ENCODE assay signal across 26 cellular contexts in the genomic region with DNA sequence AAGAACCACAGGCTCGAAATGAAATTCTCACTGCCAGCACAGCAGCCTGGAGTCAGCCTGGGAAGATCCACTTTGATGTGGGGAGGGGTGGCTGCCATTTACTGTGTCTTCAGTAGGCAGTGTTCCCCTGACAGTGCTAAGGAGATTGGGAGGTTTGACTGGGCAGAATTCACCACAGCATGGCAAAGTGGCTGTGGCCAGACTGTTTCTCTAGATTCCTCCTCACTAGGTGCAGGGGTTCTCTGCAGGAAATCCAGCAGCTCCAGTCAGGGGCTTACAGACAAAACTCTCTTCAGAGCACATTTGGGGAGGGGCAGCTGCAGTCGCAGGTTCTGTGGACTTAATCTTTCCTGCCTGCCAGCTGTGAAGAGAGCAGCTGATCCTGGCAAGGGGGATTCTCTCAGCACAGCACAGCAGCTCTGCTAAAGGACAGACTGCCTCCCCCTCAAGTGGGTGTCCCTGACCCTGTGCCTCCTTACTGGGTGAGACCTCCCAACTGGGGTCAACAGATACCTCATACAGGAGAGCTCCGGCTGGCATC.
"Had no signal": no experiment of that assay in that cellular context is flagged by ENCODE, and none has a peak within 500 bp of the region (broad histone marks: within the 10 kb centered on the region; RNA-seq: fewer than 3 reads in every experiment).

No MANE protein-coding gene starts in this region.

- H3K27me3 ChIP-seq: esophagus squamous epithelium, heart right ventricle, right atrium auricular region, suprapubic skin, transverse colon, upper lobe of right lung, uterus had no signal

- ATAC-seq: heart right ventricle; left ventricle myocardium superior; lower lobe of right lung; natural killer cell; sciatic nerve; stimulated activated naive CD8-positive, alpha-beta T cell treated with anti-CD3 and anti-CD28 coated beads, Interleukin-15, amount 100 ng/mL, for 72 hours; upper lobe of right lung had no signal

- H3K36me3 ChIP-seq: esophagus squamous epithelium, heart right ventricle, lower lobe of right lung, prostate gland, right atrium auricular region, suprapubic skin, transverse colon, upper lobe of right lung, uterus had no signal

- H3K4me1 Mint-ChIP-seq: natural killer cell; neural crest cell; stimulated activated naive CD8-positive, alpha-beta T cell treated with anti-CD3 and anti-CD28 coated beads, Interleukin-15, amount 100 ng/mL, for 72 hours had no signal

- DNase-seq: effector memory CD4-positive, alpha-beta T cell; erythroblast; esophagus squamous epithelium; foreskin melanocyte; glutamatergic neuron; heart right ventricle; hippocampal formation; left ventricle myocardium superior; lower lobe of right lung; natural killer cell; nucleus accumbens; stimulated activated CD4-positive, alpha-beta T cell treated with anti-CD3 and anti-CD28 coated beads, Interleukin-12 subunit alpha, Interleukin-12 subunit beta, amount 100 ng/mL, for 4 hours; stimulated activated CD4-positive, alpha-beta T cell treated with anti-CD3 and anti-CD28 coated beads, Interleukin-1b, Interleukin-23, amount 100 ng/mL, for 48 hours; stimulated activated CD4-positive, alpha-beta T cell treated with anti-CD3 and anti-CD28 coated beads, Interleukin-4, amount 100 ng/mL, for 1 hour; stimulated activated CD8-positive, alpha-beta memory T cell treated with anti-CD3 and anti-CD28 coated beads, Interleukin-4, amount 100 ng/mL, for 48 hours; stimulated activated naive CD4-positive, alpha-beta T cell; stimulated activated naive CD8-positive, alpha-beta T cell treated with anti-CD3 and anti-CD28 coated beads, Interleukin-15, amount 100 ng/mL, for 72 hours; transverse colon; upper lobe of right lung; uterus had no signal

- H3K36me3 Mint-ChIP-seq: natural killer cell had no signal

- H3K4me1 ChIP-seq: esophagus squamous epithelium, heart right ventricle, lower lobe of right lung, prostate gland, right atrium auricular region, suprapubic skin, transverse colon, upper lobe of right lung, uterus had no signal

- H3K9me3 ChIP-seq: prostate gland, transverse colon, uterus had no signal

- H3K4me3 ChIP-seq: esophagus squamous epithelium, heart right ventricle, lower lobe of right lung, prostate gland, right atrium auricular region, smooth muscle cell, suprapubic skin, transverse colon, upper lobe of right lung, uterus had no signal

- H3K27ac ChIP-seq: esophagus squamous epithelium, heart right ventricle, lower lobe of right lung, prostate gland, right atrium auricular region, suprapubic skin, transverse colon, upper lobe of right lung, uterus had no signal

- H3K27ac Mint-ChIP-seq: natural killer cell; stimulated activated naive CD8-positive, alpha-beta T cell treated with anti-CD3 and anti-CD28 coated beads, Interleukin-15, amount 100 ng/mL, for 72 hours had no signal

- H3K27me3 Mint-ChIP-seq: stimulated activated naive CD8-positive, alpha-beta T cell treated with anti-CD3 and anti-CD28 coated beads, Interleukin-15, amount 100 ng/mL, for 72 hours had no signal

- H3K4me3 Mint-ChIP-seq: natural killer cell; neural crest cell; stimulated activated naive CD8-positive, alpha-beta T cell treated with anti-CD3 and anti-CD28 coated beads, Interleukin-15, amount 100 ng/mL, for 72 hours had no signal

- H3K4me2 ChIP-seq: smooth muscle cell had no signal
